20 cellular contexts compared by ENCODE assay signal in the genomic region with DNA sequence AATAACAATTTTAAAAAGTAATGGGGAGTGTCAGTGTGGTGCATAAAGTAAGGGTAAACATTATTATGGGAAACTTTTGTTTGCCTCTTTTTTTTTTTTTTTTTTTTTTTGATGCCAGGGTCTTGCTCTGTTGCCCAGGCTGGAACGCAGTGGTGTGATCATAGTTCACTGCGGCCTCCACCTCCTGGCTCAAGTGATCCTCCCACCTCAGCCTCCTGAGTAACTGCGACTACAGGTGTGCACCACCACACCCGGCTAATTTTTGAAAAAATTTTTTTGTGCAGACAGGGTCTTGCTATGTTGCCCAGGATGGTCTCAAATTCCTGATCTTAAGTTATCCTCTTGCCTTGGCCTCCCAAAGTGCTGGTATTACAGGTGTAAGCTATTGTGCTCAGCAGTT.
"Had no signal": no experiment of that assay in that cellular context is flagged by ENCODE, and none has a peak within 500 bp of the region (broad histone marks: within the 10 kb centered on the region; RNA-seq: fewer than 3 reads in every experiment).

No MANE protein-coding gene starts in this region.

- H3K9me3 Mint-ChIP-seq: naive thymus-derived CD4-positive, alpha-beta T cell; neural crest cell had no signal

- H3K27ac Mint-ChIP-seq: progenitor cell of endocrine pancreas had no signal

- H3K27me3 ChIP-seq: dorsolateral prefrontal cortex, heart left ventricle, pancreas, sigmoid colon, thyroid gland, upper lobe of left lung, uterus had no signal

- DNase-seq: dorsolateral prefrontal cortex; effector CD8-positive, alpha-beta T cell; foreskin melanocyte; heart left ventricle; hippocampal formation; mammary epithelial cell; naive thymus-derived CD4-positive, alpha-beta T cell; nucleus accumbens; pancreas; sigmoid colon; stimulated activated CD4-positive, alpha-beta T cell treated with anti-CD3 and anti-CD28 coated beads, Interleukin-2, amount 100 ng/mL, for 24 hours; stimulated activated CD4-positive, alpha-beta T cell treated with anti-CD3 and anti-CD28 coated beads, Interleukin-4, amount 100 ng/mL, for 4 hours; stimulated activated naive CD4-positive, alpha-beta T cell treated with Interleukin-2 at 50 U/mL for 16 hours; thyroid gland; upper lobe of left lung; uterus had no signal

- H3K36me3 ChIP-seq: pancreas, thyroid gland, uterus had no signal

- H3K4me3 Mint-ChIP-seq: naive thymus-derived CD4-positive, alpha-beta T cell; neural crest cell had no signal

- H3K27me3 Mint-ChIP-seq: naive thymus-derived CD4-positive, alpha-beta T cell; progenitor cell of endocrine pancreas had no signal

- H3K27ac ChIP-seq: coronary artery, heart left ventricle, pancreas, sigmoid colon, skin epidermis, thyroid gland, upper lobe of left lung, uterus had no signal

- H3K9me3 ChIP-seq: heart left ventricle, pancreas, sigmoid colon, thyroid gland, upper lobe of left lung, uterus had no signal

- H3K4me3 ChIP-seq: coronary artery, dorsolateral prefrontal cortex, heart left ventricle, pancreas, sigmoid colon, skin epidermis, thyroid gland, upper lobe of left lung, uterus had no signal

- H3K4me1 ChIP-seq: pancreas, upper lobe of left lung, uterus had no signal
